In the genomic region with DNA sequence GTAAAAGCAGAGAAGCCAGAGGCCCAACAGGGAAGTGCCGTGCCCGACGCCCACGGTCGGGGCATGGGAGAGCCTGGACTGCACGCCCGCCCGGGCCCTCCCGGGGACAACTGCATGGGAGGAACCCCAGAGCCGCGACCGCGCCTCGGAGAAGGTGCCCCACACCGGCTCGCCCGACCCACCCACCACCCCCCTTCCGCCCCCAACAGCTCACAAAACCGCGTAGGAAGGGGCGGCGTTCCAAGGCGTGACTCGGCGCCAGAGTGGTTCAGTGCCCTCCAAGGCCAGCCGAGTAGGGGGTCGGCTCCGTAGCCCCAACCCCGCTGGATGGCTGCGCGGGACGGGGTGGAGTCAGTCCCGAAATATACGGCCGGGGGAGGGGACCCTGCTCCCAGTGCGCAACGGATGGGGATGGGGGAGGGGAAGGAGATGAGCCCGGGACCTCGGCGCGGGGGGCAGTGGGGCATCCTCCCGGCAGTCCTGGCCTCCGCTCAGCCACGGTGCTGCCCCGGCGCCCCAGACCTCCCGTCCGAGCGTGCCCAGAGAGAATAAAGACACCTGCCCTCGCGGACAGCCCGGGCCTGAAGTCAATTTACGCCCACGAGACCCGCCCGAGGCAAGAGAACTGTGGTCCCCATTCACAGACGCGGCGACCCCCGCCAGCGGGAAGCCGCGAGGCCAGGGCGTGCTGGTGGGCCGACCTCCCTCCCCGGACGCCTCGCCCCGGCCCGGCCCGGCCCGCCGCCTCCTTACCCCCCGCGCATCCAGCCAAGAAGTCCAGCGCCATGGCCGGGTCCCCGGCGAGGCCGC, we compare ENCODE assay signal across 8 cellular contexts. TPM values are rescaled to one million over a fixed set of nuclear protein-coding genes. Genes with fewer than 3 reads are reported as not detected.
DNase-seq lines count a peak whose midpoint lies in the region; ATAC-seq, FAIRE-seq and TF ChIP-seq lines count a peak whose summit lies in the region.

No MANE protein-coding gene starts in this region.

- peak overlapping the region; percentile 49 for H3K4me3 ChIP-seq in fibroblast of mammary gland (ENCODE audit: control insufficient read depth, low read depth, low read length)

- no peak for TF ChIP-seq CTCF in fibroblast of mammary gland (conservative IDR thresholded peaks at IDR 0.05; ENCODE audit: control insufficient read depth, insufficient read depth, low read depth, low read length)
- TF ChIP-seq CTCF in omental fat pad (IDR thresholded peaks at IDR 0.05): no peak

- ATAC-seq in omental fat pad (ENCODE audit: low FRiP score) (peak; percentile 22), GM18502 (IDR thresholded peaks at IDR 0.05; ENCODE audit: poor library complexity, unreplicated experiment) (no peak)

- peak overlapping the region; percentile 78 to 95 (median 94) for H3K4me3 Mint-ChIP-seq in IgD-negative memory B cell

- peaks cover 2% of the 10 kb centered on the region for H3K27me3 Mint-ChIP-seq in IgD-negative memory B cell

- H3K4me1 Mint-ChIP-seq in IgD-negative memory B cell: peaks cover 2 to 8% (median 6%) of the 10 kb centered on the region in 3 donors

- H3K27ac Mint-ChIP-seq in IgD-negative memory B cell: peak overlapping the region in 1 of 3 donors; percentile 78

- H3K9me3 Mint-ChIP-seq in IgD-negative memory B cell: no peaks in the 10 kb centered on the region

- FAIRE-seq in GM12891 (lab: Jason Lieb, UNC) (no peak), RCC 7860 (lab: Jason Lieb, UNC) (no peak)

- DNase-seq in GM12891 (ENCODE audit: insufficient read length, low spot score) (no peak), activated T-cell treated with anti-CD3 and anti-CD28 coated beads for 24 hours (ENCODE audit: low read depth) (peak; percentile 26), fibroblast of mammary gland (ENCODE audit: low read depth) (no peak), omental fat pad (ENCODE audit: low spot score) (no peak), NCI-H187 treated with DMSO at 0.1 percent for 48 hours (lab: John Stamatoyannopoulos, UW) (no peak), RCC 7860 (ENCODE audit: low spot score) (no peak)

- peaks cover 2% of the 10 kb centered on the region for H3K36me3 Mint-ChIP-seq in IgD-negative memory B cell

- TF ChIP-seq POLR2A in GM12891 (IDR thresholded peaks at IDR 0.05; ENCODE audit: low read depth, low read length): no peak

TF ChIP-seq in GM12891, 5 proteins besides CTCF, POLR2A, EP300 and RAD21:
- no peak for TF ChIP-seq TAF1 (IDR thresholded peaks at IDR 0.05; ENCODE audit: low read depth, low read length)
- no peak for TF ChIP-seq PAX5 (IDR thresholded peaks at IDR 0.05; ENCODE audit: insufficient read depth, low read length, severe bottlenecking)
- TF ChIP-seq POLR2AphosphoS5 (IDR thresholded peaks at IDR 0.05; ENCODE audit: low read depth, low read length): no peak
- 0 out of 2 replicates have a peak, but pooled peaks have one; percentile 16 for TF ChIP-seq SPI1 (IDR thresholded peaks at IDR 0.05; ENCODE audit: low read depth, low read length)
TF ChIP-seq in GM12891: peak in this region for 1.

RNA-seq across cellular contexts. Expression of a gene that starts 0.6 kb away (rescaled TPM):
- 3.8 TPM for polyA plus RNA-seq in GM12891 (2012; ENCODE audit: low read depth, missing spikeins)
- 3.4 TPM for polyA plus RNA-seq in IgD-negative memory B cell
- total RNA-seq in omental fat pad: 10 to 100 TPM; 29.7 to 72.2 (median 50.2) TPM

RNA-seq across cellular contexts. Expression of a gene that starts 17.5 kb away (rescaled TPM):
- polyA plus RNA-seq in GM12891 (2012; ENCODE audit: low read depth, missing spikeins): not detected
- not detected for polyA plus RNA-seq in IgD-negative memory B cell
- total RNA-seq in omental fat pad: under 1 TPM in 1 of 4 donors, not detected in 3; 0.37 TPM
